8 cellular contexts compared by ENCODE assay signal in genomic region chr4:185112104-185112503, GRCh38. TPM values are rescaled to one million over a fixed set of nuclear protein-coding genes. Genes with fewer than 3 reads are reported as not detected.
DNase-seq lines count a peak whose midpoint lies in the region; ATAC-seq, FAIRE-seq and TF ChIP-seq lines count a peak whose summit lies in the region.

No MANE protein-coding gene starts in this region.

- H3K36me3 ChIP-seq in esophagus squamous epithelium: no peaks in the 10 kb centered on the region
- H3K36me3 ChIP-seq in osteoblast (ENCODE audit: insufficient read depth, low read length): no peaks in the 10 kb centered on the region

- H3K27me3 ChIP-seq in esophagus squamous epithelium (no peaks in the 10 kb centered on the region), osteoblast (ENCODE audit: insufficient read depth, low read length) (no peaks in the 10 kb centered on the region)

- H3K27ac Mint-ChIP-seq in T-helper 17 cell: no peak overlapping the region

- peak; percentile 62 for FAIRE-seq in RCC 7860 (lab: Jason Lieb, UNC)

- H3K36me3 Mint-ChIP-seq in T-helper 17 cell (ENCODE audit: low read depth): no peaks in the 10 kb centered on the region

- no peak for ATAC-seq in T-helper 17 cell
- ATAC-seq in HG02884 (IDR thresholded peaks at IDR 0.05; ENCODE audit: unreplicated experiment): no peak

- H3K9me3 ChIP-seq in esophagus squamous epithelium (no peaks in the 10 kb centered on the region), osteoblast (ENCODE audit: low read depth, low read length) (no peaks in the 10 kb centered on the region), T-helper 17 cell (ENCODE audit: control insufficient read depth, low read length, poor library complexity, severe bottlenecking) (no peaks in the 10 kb centered on the region)

- H3K4me1 Mint-ChIP-seq in T-helper 17 cell: peaks cover 2% of the 10 kb centered on the region

- peaks cover 48% of the 10 kb centered on the region for H3K27me3 Mint-ChIP-seq in T-helper 17 cell

- 41 to 59% methylated on average over 2 of the region's 2 CpGs for WGBS in esophagus squamous epithelium, 2 donors

- H3K79me2 ChIP-seq in osteoblast (ENCODE audit: insufficient read depth, low read length): no peaks in the 10 kb centered on the region

- H3K27ac ChIP-seq in esophagus squamous epithelium: peak overlapping the region in 3 of 4 donors; percentile 26 to 52 (median 40)
- H3K27ac ChIP-seq in osteoblast (ENCODE audit: low read depth, low read length): no peak overlapping the region

- intact Hi-C loops in esophagus squamous epithelium (cut with DNase I): no loop called here

- TF ChIP-seq CTCF in esophagus squamous epithelium (IDR thresholded peaks at IDR 0.05) (no peak), osteoblast (IDR thresholded peaks at IDR 0.05; ENCODE audit: extremely low read depth, low read depth, low read length) (no peak)

- H4K20me1 ChIP-seq in osteoblast (ENCODE audit: insufficient read depth, low read length): no peaks in the 10 kb centered on the region

- H2AFZ ChIP-seq in osteoblast (ENCODE audit: low read length): no peak overlapping the region

- peak; percentile 73 for DNase-seq in DMS53 treated with DMSO at 0.1 percent for 48 hours (lab: John Stamatoyannopoulos, UW; ENCODE audit: unreplicated experiment)
- peak; percentile 76 for DNase-seq in RCC 7860 (ENCODE audit: low spot score)
- DNase-seq in esophagus squamous epithelium (lab: John Stamatoyannopoulos, UW): no peak
- peak; percentile 97 for DNase-seq in osteoblast (ENCODE audit: insufficient read length, low spot score, missing footprints)
- DNase-seq in T-helper 17 cell: no peak
- DNase-seq in mesenteric fat pad (ENCODE audit: low spot score): no peak
- no peak for DNase-seq in erythroblast (lab: John Stamatoyannopoulos, UW)

- TF ChIP-seq POLR2A in esophagus squamous epithelium (IDR thresholded peaks at IDR 0.05): no peak
- no peak for TF ChIP-seq POLR2A in erythroblast (IDR thresholded peaks at IDR 0.05; ENCODE audit: low read length)

- H3K4me1 ChIP-seq in esophagus squamous epithelium (peaks cover 8 to 46% (median 15%) of the 10 kb centered on the region in 3 donors), osteoblast (ENCODE audit: insufficient read depth, low read length) (peaks cover 18% of the 10 kb centered on the region)

- no peak overlapping the region for H3K4me3 ChIP-seq in esophagus squamous epithelium
- H3K4me3 ChIP-seq in osteoblast (ENCODE audit: insufficient read depth, low read length): no peak overlapping the region

- no peak overlapping the region for H3K4me3 Mint-ChIP-seq in T-helper 17 cell

- H3K4me2 ChIP-seq in osteoblast (ENCODE audit: insufficient read depth, low read length): peak overlapping the region; percentile 11

RNA-seq across cellular contexts. Expression of gene SLC25A4, which starts 31.0 kb away (rescaled TPM):
- total RNA-seq in esophagus squamous epithelium (10 to 100 TPM; 12.4 to 24.0 (median 16.3) TPM), osteoblast (8.3 and 14.1 TPM in 2 replicates), T-helper 17 cell (1 to 10 TPM; 2.7 to 3.3 TPM), mesenteric fat pad (20.9 TPM)

Comparison
In these comparisons a context has a peak if more than half of its experiments do, and no peak if none do; other contexts are left out.
1. DNase-seq: peak in DMS53 treated with DMSO at 0.1 percent for 48 hours (single experiment), RCC 7860 (single experiment) and osteoblast (single experiment); none in esophagus squamous epithelium (single experiment), T-helper 17 cell (0 of 3), mesenteric fat pad (single experiment) and erythroblast (0 of 2).